ENCODE assay signal across 8 cellular contexts in the genomic region with DNA sequence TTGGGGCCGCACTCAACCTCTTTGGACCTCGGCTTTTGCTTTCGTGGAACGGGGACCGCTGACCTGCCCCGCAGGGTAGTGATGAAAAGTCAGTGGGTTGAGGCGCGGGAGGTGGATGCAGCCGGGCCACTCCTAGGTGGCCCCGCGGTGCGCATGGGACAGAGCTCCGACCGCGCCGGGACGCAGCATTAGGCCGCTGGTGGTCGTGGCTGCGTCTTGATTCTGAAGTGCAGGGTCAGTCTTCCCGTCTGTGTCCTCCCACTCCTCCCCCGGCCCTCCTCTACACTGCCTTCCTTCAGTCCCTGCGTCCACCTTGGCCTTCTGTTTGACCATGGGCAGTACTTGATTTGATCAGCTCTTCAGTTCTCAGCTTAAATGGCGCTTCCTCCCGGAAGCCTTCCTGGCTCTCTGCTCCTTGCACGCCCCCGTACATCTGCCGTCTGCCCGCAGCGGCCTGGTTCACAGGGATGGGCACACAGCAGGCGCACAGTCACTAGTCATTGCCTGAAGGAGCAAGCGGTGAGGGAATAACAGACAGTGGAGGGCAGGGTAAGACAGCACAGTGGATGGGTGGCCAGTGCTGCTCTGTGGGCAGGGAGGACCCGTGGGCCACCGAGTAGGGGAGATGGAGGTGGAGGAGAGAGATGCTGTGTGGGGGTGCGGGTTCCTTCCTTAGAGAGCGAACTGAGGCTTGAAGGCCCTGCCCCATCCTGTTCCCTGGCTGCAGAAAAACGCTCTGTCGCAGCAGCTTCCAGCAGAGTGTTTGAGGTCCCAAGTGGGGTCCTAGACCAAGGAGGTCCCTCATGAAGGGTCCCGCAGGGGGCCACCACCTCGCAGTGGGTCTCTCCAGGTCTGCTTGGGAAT. TPM values are rescaled to one million over a fixed set of nuclear protein-coding genes. Genes with fewer than 3 reads are reported as not detected.
DNase-seq lines count a peak whose midpoint lies in the region; ATAC-seq and TF ChIP-seq lines count a peak whose summit lies in the region.

No MANE protein-coding gene starts in this region.

- no peak overlapping the region; the same call in 2 of the 3 replicates for H2BK15ac ChIP-seq in IMR-90 (ENCODE audit: low read depth, low read length)

- H2BK5ac ChIP-seq in IMR-90 (ENCODE audit: low read depth, low read length, poor library complexity, severe bottlenecking) = no peak overlapping the region

- H3K9ac ChIP-seq in IMR-90 (ENCODE audit: low read depth, low read length) = peak overlapping the region; percentile 51

- H3K14ac ChIP-seq in IMR-90 (replicated peaks; ENCODE audit: low read depth, low read length) = peak overlapping the region; percentile 58; the same call in 1 of the 2 replicates

- BruUV-seq in IMR-90 (replicated peaks; lab: Mats Ljungman, UMichigan) = no TSS peak

- H3K9me3 ChIP-seq in CD4-positive, alpha-beta memory T cell (ENCODE audit: control insufficient read depth in 1 of 2, low read length in 2 of 2) = no peaks in the 10 kb centered on the region
- no peaks in the 10 kb centered on the region for H3K9me3 ChIP-seq in IMR-90 (ENCODE audit: control insufficient read depth, insufficient read depth, low read length)

- peaks cover 8% of the 10 kb centered on the region for H3K36me3 ChIP-seq in CD4-positive, alpha-beta memory T cell (ENCODE audit: insufficient read depth, low read length)
- H3K36me3 ChIP-seq in IMR-90 (ENCODE audit: control insufficient read depth, insufficient read depth, low read length) = peaks cover 2% of the 10 kb centered on the region; the same call in 1 of the 2 replicates

- H4K8ac ChIP-seq in IMR-90 (ENCODE audit: low read depth in 2 of 2, low read length in 2 of 2) = peak overlapping the region; percentile 11 to 71; a peak in 2 of 4 replicates

- no peaks in the 10 kb centered on the region for H3K27me3 ChIP-seq in CD4-positive, alpha-beta memory T cell (ENCODE audit: insufficient read depth, low read length)
- no peaks in the 10 kb centered on the region for H3K27me3 ChIP-seq in IMR-90 (ENCODE audit: control insufficient read depth, insufficient read depth, low read length)

- in situ Hi-C loops in IMR-90 (cut with MboI; ENCODE audit: low sequenced_read_pairs) = loop anchor here (25.0 kb wide), 1 partner anchor 339 kb away; no protein-coding TSS in a partner anchor

- peaks cover 17% of the 10 kb centered on the region for H3K9me1 ChIP-seq in IMR-90 (ENCODE audit: insufficient read depth, low read length)

- H3K9me3 Mint-ChIP-seq in CD4-positive, alpha-beta memory T cell = peaks cover 0 to 2% (median 0%) of the 10 kb centered on the region in 8 donors
- no peaks in the 10 kb centered on the region for H3K9me3 Mint-ChIP-seq in activated CD8-positive, alpha-beta memory T cell treated with anti-CD3 and anti-CD28 coated beads, Interleukin-2, amount 10 ng/mL, durations not matched to agents 7 days and 5 days (ENCODE audit: low read depth)

- 41% methylated on average over 8 of the region's 40 CpGs; no CpG with 5 or more reads in 1 of the 2 experiments for WGBS in IMR-90 (ENCODE audit: extremely low coverage in 2 of 2, insufficient read length in 1 of 2), 2 experiments

- H3K4me3 Mint-ChIP-seq in CD4-positive, alpha-beta memory T cell = peak overlapping the region; percentile 95 to 99 (median 97)
- peak overlapping the region; percentile 91 for H3K4me3 Mint-ChIP-seq in activated CD8-positive, alpha-beta memory T cell treated with anti-CD3 and anti-CD28 coated beads, Interleukin-2, amount 10 ng/mL, durations not matched to agents 7 days and 5 days

- H4K5ac ChIP-seq in IMR-90 (ENCODE audit: low read depth, low read length) = peak overlapping the region; percentile 21

- H3K56ac ChIP-seq in IMR-90 (ENCODE audit: extremely low read depth, insufficient read depth, low read length) = no peak overlapping the region

- H4K20me1 ChIP-seq in IMR-90 (ENCODE audit: insufficient read depth, low read length) = peaks cover 3% of the 10 kb centered on the region

- peaks cover 25 to 71% (median 41%) of the 10 kb centered on the region in 4 donors for H3K4me1 Mint-ChIP-seq in CD4-positive, alpha-beta memory T cell
- peaks cover 47% of the 10 kb centered on the region for H3K4me1 Mint-ChIP-seq in activated CD8-positive, alpha-beta memory T cell treated with anti-CD3 and anti-CD28 coated beads, Interleukin-2, amount 10 ng/mL, durations not matched to agents 7 days and 5 days

- peaks cover 4 to 23% of the 10 kb centered on the region in 2 donors for H3K36me3 Mint-ChIP-seq in CD4-positive, alpha-beta memory T cell
- H3K36me3 Mint-ChIP-seq in activated CD8-positive, alpha-beta memory T cell treated with anti-CD3 and anti-CD28 coated beads, Interleukin-2, amount 10 ng/mL, durations not matched to agents 7 days and 5 days = peaks cover 11% of the 10 kb centered on the region

- peak overlapping the region; percentile 91 for H3K4me2 ChIP-seq in IMR-90 (ENCODE audit: low read depth, low read length)

- no peaks in the 10 kb centered on the region for H3K27me3 Mint-ChIP-seq in CD4-positive, alpha-beta memory T cell
- no peaks in the 10 kb centered on the region for H3K27me3 Mint-ChIP-seq in activated CD8-positive, alpha-beta memory T cell treated with anti-CD3 and anti-CD28 coated beads, Interleukin-2, amount 10 ng/mL, durations not matched to agents 7 days and 5 days

- ATAC-seq in IMR-90 (ENCODE audit: low read depth) (peak; percentile 33), omental fat pad (ENCODE audit: low FRiP score) (peak; percentile 19), GM18517 (IDR thresholded peaks at IDR 0.05; ENCODE audit: unreplicated experiment) (no peak)
- peak; percentile 52 for ATAC-seq in activated CD8-positive, alpha-beta memory T cell treated with anti-CD3 and anti-CD28 coated beads, Interleukin-2, amount 10 ng/mL, durations not matched to agents 7 days and 5 days

- peak overlapping the region; percentile 93 for H2AFZ ChIP-seq in IMR-90 (replicated peaks; ENCODE audit: low read length, poor library complexity)

- peak overlapping the region; percentile 13; the same call in 1 of the 2 replicates for H2AK5ac ChIP-seq in IMR-90 (ENCODE audit: low read depth, low read length)

- DNase-seq in CD4-positive, alpha-beta memory T cell = peak in 4 of 5 donors; percentile 26 to 58 (median 31)
- DNase-seq in IMR-90 (peak; percentile 40), fibroblast of the aortic adventitia (ENCODE audit: low read depth) (no peak), omental fat pad (ENCODE audit: low spot score) (peak; percentile 22), RKO (ENCODE audit: low spot score) (no peak), NCI-H446 (lab: John Stamatoyannopoulos, UW) (no peak)
- DNase-seq in activated CD8-positive, alpha-beta memory T cell treated with anti-CD3 and anti-CD28 coated beads, Interleukin-2, amount 10 ng/mL, durations not matched to agents 7 days and 5 days = peak; percentile 56

- dilution Hi-C loops in IMR-90 (cut with HindIII; ENCODE audit: low sequenced_read_pairs, unreplicated experiment) = no loop called here

- H2BK120ac ChIP-seq in IMR-90 (ENCODE audit: low read depth, low read length) = peak overlapping the region; percentile 19

- TF ChIP-seq POLR2A in IMR-90 (IDR thresholded peaks at IDR 0.05; ENCODE audit: low read depth, low read length) = no peak

- POLR2A ChIA-PET in CD4-positive, alpha-beta memory T cell (lab: Charles Lee; ENCODE audit: partially characterized antibody) = interaction anchor here (0.8 to 2.0 kb wide), 10 partner anchors 14 to 216 kb away, joined by 3 to 17 read pairs (median 3); partner anchors contain the start of genes EYA3, STX12 and XKR8
- POLR2A ChIA-PET in IMR-90 (lab: Charles Lee; ENCODE audit: unreplicated experiment) = no interaction called here

- peak overlapping the region; percentile 53 for H3K27ac ChIP-seq in CD4-positive, alpha-beta memory T cell (ENCODE audit: low read depth, low read length)
- no peak overlapping the region; the same call in 1 of the 2 replicates for H3K27ac ChIP-seq in IMR-90 (ENCODE audit: insufficient read depth, low read length)

- H3K18ac ChIP-seq in IMR-90 (ENCODE audit: low read depth, low read length) = 0 out of 2 replicates have a peak overlapping the region, but pooled peaks have one; percentile 1

- peaks cover 59% of the 10 kb centered on the region for H3K4me1 ChIP-seq in CD4-positive, alpha-beta memory T cell (ENCODE audit: insufficient read depth, low read length)
- peaks cover 9% of the 10 kb centered on the region for H3K4me1 ChIP-seq in IMR-90 (ENCODE audit: control insufficient read depth, insufficient read depth, low read length)

- no peak overlapping the region for H2BK20ac ChIP-seq in IMR-90 (ENCODE audit: low read depth, low read length)

- no peak overlapping the region; the same call in 1 of the 2 replicates for H4K91ac ChIP-seq in IMR-90 (ENCODE audit: insufficient read depth, low read depth, low read length)

- peak overlapping the region; percentile 83 to 96 for H3K4me3 ChIP-seq in CD4-positive, alpha-beta memory T cell (ENCODE audit: low read length in 2 of 2)
- H3K4me3 ChIP-seq in IMR-90 (ENCODE audit: insufficient read depth, low read depth, low read length) (peak overlapping the region; percentile 81), fibroblast of the aortic adventitia (ENCODE audit: low read depth, low read length) (peak overlapping the region; percentile 69)

- H3K23ac ChIP-seq in IMR-90 (ENCODE audit: low read depth, low read length) = peak overlapping the region; percentile 12

- H3K27ac Mint-ChIP-seq in CD4-positive, alpha-beta memory T cell = peak overlapping the region; percentile 76 to 96 (median 93)
- peak overlapping the region; percentile 78 for H3K27ac Mint-ChIP-seq in activated CD8-positive, alpha-beta memory T cell treated with anti-CD3 and anti-CD28 coated beads, Interleukin-2, amount 10 ng/mL, durations not matched to agents 7 days and 5 days

- H3K79me1 ChIP-seq in IMR-90 (ENCODE audit: low read depth in 1 of 2, low read length in 2 of 2) = peaks cover 0 to 6% of the 10 kb centered on the region in 2 experiments; a peak in 1 of 4 replicates

- H2AK9ac ChIP-seq in IMR-90 (replicated peaks; ENCODE audit: low read depth, low read length, poor library complexity) = peak overlapping the region; percentile 60

- no peak for TF ChIP-seq RAD21 in IMR-90 (IDR thresholded peaks at IDR 0.05; ENCODE audit: low read length)

- CTCF ChIA-PET in CD4-positive, alpha-beta memory T cell (lab: Charles Lee; ENCODE audit: partially characterized antibody) = no interaction called here
- CTCF ChIA-PET in IMR-90 (lab: Yijun Ruan, JAX) = interaction anchor here (0.6 kb wide), 1 partner anchor 28 kb away, joined by 3 read pairs; no protein-coding TSS in a partner anchor
- CTCF ChIA-PET in activated CD8-positive, alpha-beta memory T cell treated with anti-CD3 and anti-CD28 coated beads, Interleukin-2, amount 10 ng/mL, durations not matched to agents 7 days and 5 days (lab: Charles Lee) = interaction anchor here (1.0 to 2.1 kb wide), 5 partner anchors 13 to 107 kb away, joined by 3 to 6 read pairs (median 4); no protein-coding TSS in a partner anchor

- intact Hi-C loops in CD4-positive, alpha-beta memory T cell (cut with micrococcal nuclease) = loop anchor here (2.0 kb wide), 1 partner anchor 14 kb away; no protein-coding TSS in a partner anchor
- intact Hi-C loops in IMR-90 (cut with micrococcal nuclease) = no loop called here

- no peak for TF ChIP-seq CTCF in IMR-90 (conservative IDR thresholded peaks at IDR 0.05; ENCODE audit: low read depth, low read length)
- TF ChIP-seq CTCF in fibroblast of the aortic adventitia (IDR thresholded peaks at IDR 0.05; ENCODE audit: insufficient read depth, low read length) = no peak
- no peak for TF ChIP-seq CTCF in omental fat pad (IDR thresholded peaks at IDR 0.05)

- H3K4ac ChIP-seq in IMR-90 (ENCODE audit: low read depth, low read length) = peak overlapping the region; percentile 33

RNA-seq across cellular contexts. Expression of gene THEMIS2, which starts 0.7 kb away (rescaled TPM):
- 10 to 100 TPM; 60.5 to 64.8 TPM for total RNA-seq in CD4-positive, alpha-beta memory T cell
- polyA plus RNA-seq in CD4-positive, alpha-beta memory T cell = 10 to 100 TPM; 39.3 to 68.5 TPM
- 3.6 and 4.5 TPM in 2 replicates for total RNA-seq in IMR-90 (2012; rRNA removed)
- 4.9 and 5.0 TPM in 2 replicates for polyA plus RNA-seq in IMR-90 (2012; rRNA removed)
- polyA plus RNA-seq in IMR-90 (2012; cell fraction: cytosol; rRNA removed) = 5.7 and 7.2 TPM in 2 replicates
- polyA plus RNA-seq in IMR-90 (2012; cell fraction: nucleus; rRNA removed; ENCODE audit: low replicate concordance) = 7.4 and 9.4 TPM in 2 replicates
- 10 to 100 TPM; 23.4 to 30.7 TPM for total RNA-seq in activated CD8-positive, alpha-beta memory T cell treated with anti-CD3 and anti-CD28 coated beads, Interleukin-2, amount 10 ng/mL, durations not matched to agents 7 days and 5 days
- total RNA-seq in fibroblast of the aortic adventitia (ENCODE audit: low replicate concordance) = 1.2 and 2.0 TPM in 2 replicates
- total RNA-seq in omental fat pad = 100 to 1,000 TPM in 1 of 4 donors, 10 to 100 TPM in 3; 50.2 to 103 (median 77.0) TPM

RNA-seq across cellular contexts. Expression of gene RPA2, which starts 41.3 kb away (rescaled TPM):
- total RNA-seq in CD4-positive, alpha-beta memory T cell = 10 to 100 TPM; 60.5 to 66.1 TPM
- polyA plus RNA-seq in CD4-positive, alpha-beta memory T cell = 100 to 1,000 TPM; 189 to 259 TPM
- total RNA-seq in IMR-90 (2012; rRNA removed) = 30.6 and 45.3 TPM in 2 replicates
- polyA plus RNA-seq in IMR-90 (2012; rRNA removed) = 22.5 and 34.4 TPM in 2 replicates
- polyA plus RNA-seq in IMR-90 (2012; cell fraction: cytosol; rRNA removed) = 16.8 and 26.7 TPM in 2 replicates
- 3.9 and 9.4 TPM in 2 replicates for polyA plus RNA-seq in IMR-90 (2012; cell fraction: nucleus; rRNA removed; ENCODE audit: low replicate concordance)
- total RNA-seq in activated CD8-positive, alpha-beta memory T cell treated with anti-CD3 and anti-CD28 coated beads, Interleukin-2, amount 10 ng/mL, durations not matched to agents 7 days and 5 days = 10 to 100 TPM; 63.0 to 72.1 TPM
- 12.7 and 42.1 TPM in 2 replicates for total RNA-seq in fibroblast of the aortic adventitia (ENCODE audit: low replicate concordance)
- total RNA-seq in omental fat pad = 10 to 100 TPM; 14.9 to 32.6 (median 19.9) TPM

RNA-seq across cellular contexts. Expression of gene PPP1R8, which starts 42.5 kb away (rescaled TPM):
- total RNA-seq in CD4-positive, alpha-beta memory T cell = 10 to 100 TPM; 40.8 to 45.8 TPM
- 10 to 100 TPM; 27.8 to 39.2 TPM for polyA plus RNA-seq in CD4-positive, alpha-beta memory T cell
- total RNA-seq in IMR-90 (2012; rRNA removed) = 60.5 and 80.1 TPM in 2 replicates
- polyA plus RNA-seq in IMR-90 (2012; rRNA removed) = 43.3 and 53.8 TPM in 2 replicates
- 21.8 and 33.3 TPM in 2 replicates for polyA plus RNA-seq in IMR-90 (2012; cell fraction: cytosol; rRNA removed)
- polyA plus RNA-seq in IMR-90 (2012; cell fraction: nucleus; rRNA removed; ENCODE audit: low replicate concordance) = 17.4 and 26.8 TPM in 2 replicates
- total RNA-seq in activated CD8-positive, alpha-beta memory T cell treated with anti-CD3 and anti-CD28 coated beads, Interleukin-2, amount 10 ng/mL, durations not matched to agents 7 days and 5 days = 10 to 100 TPM; 57.4 to 68.7 TPM
- 23.0 and 35.2 TPM in 2 replicates for total RNA-seq in fibroblast of the aortic adventitia (ENCODE audit: low replicate concordance)
- total RNA-seq in omental fat pad = 10 to 100 TPM; 24.6 to 43.7 (median 33.5) TPM

Comparison
In these comparisons a context has a peak if more than half of its experiments do, and no peak if none do; other contexts are left out.
1. DNase-seq: peak in CD4-positive, alpha-beta memory T cell (4 of 5), IMR-90 (single experiment), activated CD8-positive, alpha-beta memory T cell treated with anti-CD3 and anti-CD28 coated beads, Interleukin-2, amount 10 ng/mL, durations not matched to agents 7 days and 5 days (single experiment) and omental fat pad (single experiment); none in fibroblast of the aortic adventitia (single experiment), RKO (single experiment) and NCI-H446 (0 of 2).
2. Peak in every context shown above with its lines, with median percentiles within 50 percentile points of each other: H3K4me3 ChIP-seq.